24 cellular contexts compared by ENCODE assay signal in the genomic region with DNA sequence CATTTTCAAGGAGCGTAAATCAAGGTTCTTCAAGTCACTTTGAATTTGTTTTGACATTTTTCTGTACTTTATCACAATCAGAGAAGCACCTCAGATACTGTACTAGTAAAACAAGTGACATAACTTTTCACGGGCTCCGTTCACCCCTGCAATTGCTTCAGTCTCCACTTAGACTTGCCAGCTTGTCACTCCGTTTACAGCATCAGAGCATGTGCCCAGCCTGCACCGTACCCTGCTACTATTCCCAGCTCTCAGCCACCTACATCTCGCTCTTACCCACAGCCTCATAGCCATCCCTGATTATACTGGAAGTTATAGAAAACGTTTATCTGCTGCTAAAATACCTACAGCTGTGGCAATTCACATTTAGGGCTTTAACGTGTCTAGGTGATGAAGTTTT.
"Had no signal": no experiment of that assay in that cellular context is flagged by ENCODE, and none has a peak within 500 bp of the region (broad histone marks: within the 10 kb centered on the region; RNA-seq: fewer than 3 reads in every experiment).

No MANE protein-coding gene starts in this region.

- H3K27me3 Mint-ChIP-seq: IgD-negative memory B cell had no signal

- DNase-seq: MV-4-11, NCI-H1048, NCI-H1105, NCI-H1417, NCI-H1436 treated with DMSO at 0.1 percent for 48 hours, NCI-H1694, NCI-H187 treated with DMSO at 0.1 percent for 48 hours, NCI-H2029 treated with DMSO at 0.1 percent for 48 hours, NCI-H2171 treated with DMSO at 0.1 percent for 48 hours, NCI-H345, NCI-H446 treated with DMSO at 0.1 percent for 48 hours, NCI-H510A treated with DMSO at 0.1 percent for 48 hours, NCI-H526 treated with DMSO at 0.1 percent for 48 hours, NCI-H748 treated with DMSO at 0.1 percent for 48 hours, PC-3, SHP77, SK-N-SH, SW 1271 had no signal

- H3K27ac Mint-ChIP-seq: IgD-negative memory B cell had no signal

- ATAC-seq: K562, Panc1, PC-3 had no signal

- H3K4me3 ChIP-seq: K562 had no signal

- H3K9me3 ChIP-seq: SK-N-SH had no signal

- H3K36me3 Mint-ChIP-seq: IgD-negative memory B cell had no signal

- H3K4me1 Mint-ChIP-seq: IgD-negative memory B cell had no signal

- H3K4me2 ChIP-seq: SK-N-SH had no signal

- H3K9ac ChIP-seq: SK-N-SH had no signal

- H3K27ac ChIP-seq: HL-60, RWPE1 had no signal

- FAIRE-seq: HTR-8/SVneo, K562 had no signal
